ENCODE assay signal across 1 cellular context in genomic region chr1:2134604-2135307, GRCh38.
A peak's percentile ranks its signal among the peaks of the same experiment; 100 is the strongest.
TF ChIP-seq lines count a peak whose summit lies in the region.

No MANE protein-coding gene starts in this region.

TF ChIP-seq in HepG2, 621 proteins besides CTCF, POLR2A, EP300 and RAD21 (continued from another document and continues in another):
- TF ChIP-seq ZNF138 (CRISPR knock-in tag; IDR thresholded peaks at IDR 0.05; ENCODE audit: low read depth) = no peak
- TF ChIP-seq MTF2 (CRISPR knock-in tag; IDR thresholded peaks at IDR 0.05; ENCODE audit: borderline replicate concordance) = no peak
- no peak for TF ChIP-seq ZNF34 (CRISPR knock-in tag; IDR thresholded peaks at IDR 0.05; ENCODE audit: borderline replicate concordance)
- no peak for TF ChIP-seq ZNF512 (CRISPR knock-in tag; IDR thresholded peaks at IDR 0.05)
- no peak for TF ChIP-seq HNF4G (IDR thresholded peaks at IDR 0.05; ENCODE audit: borderline replicate concordance, low read depth, low read length)
- no peak; the same call in 1 of the 2 replicates for TF ChIP-seq HNF4G (CRISPR knock-in tag; IDR thresholded peaks at IDR 0.05; ENCODE audit: borderline replicate concordance, low read depth)
- TF ChIP-seq ZNF766 (CRISPR knock-in tag; IDR thresholded peaks at IDR 0.05; ENCODE audit: borderline replicate concordance) = 0 out of 2 replicates have a peak, but pooled peaks have one; percentile 46
- no peak for TF ChIP-seq RFX5 (IDR thresholded peaks at IDR 0.05; ENCODE audit: low read depth, low read length)
- TF ChIP-seq ZBTB42 (CRISPR knock-in tag; IDR thresholded peaks at IDR 0.05) = 0 out of 2 replicates have a peak, but pooled peaks have one; percentile 59
- peak; percentile 23; the same call in 1 of the 2 replicates for TF ChIP-seq CENPT (CRISPR knock-in tag; IDR thresholded peaks at IDR 0.05; ENCODE audit: low read depth)
- TF ChIP-seq MYPOP (CRISPR knock-in tag; IDR thresholded peaks at IDR 0.05) = no peak
- TF ChIP-seq RNF2 (conservative IDR thresholded peaks at IDR 0.05; ENCODE audit: low read depth) = no peak
- TF ChIP-seq ASH2L (IDR thresholded peaks at IDR 0.05; ENCODE audit: insufficient read length, low read depth, low read length) = peak; percentile 80
- no peak for TF ChIP-seq ZNF44 (CRISPR knock-in tag; IDR thresholded peaks at IDR 0.05)
- peak; percentile 52; the same call in 1 of the 2 replicates for TF ChIP-seq ZBTB7B (CRISPR knock-in tag; IDR thresholded peaks at IDR 0.05)
- no peak for TF ChIP-seq ZSCAN25 (CRISPR knock-in tag; IDR thresholded peaks at IDR 0.05)
- TF ChIP-seq NR3C1 (CRISPR knock-in tag; IDR thresholded peaks at IDR 0.05) = no peak
- no peak for TF ChIP-seq THYN1 (CRISPR knock-in tag; IDR thresholded peaks at IDR 0.05; ENCODE audit: borderline replicate concordance, low read depth)
- TF ChIP-seq MEIS1 (CRISPR knock-in tag; IDR thresholded peaks at IDR 0.05; ENCODE audit: borderline replicate concordance) = no peak
- 0 out of 2 replicates have a peak, but pooled peaks have one; percentile 29 for TF ChIP-seq DZIP1 (CRISPR knock-in tag; IDR thresholded peaks at IDR 0.05)
- no peak; the same call in 1 of the 2 replicates for TF ChIP-seq ARHGAP35 (CRISPR knock-in tag; IDR thresholded peaks at IDR 0.05; ENCODE audit: borderline replicate concordance)
- TF ChIP-seq KIAA2018 (CRISPR knock-in tag; IDR thresholded peaks at IDR 0.05; ENCODE audit: borderline replicate concordance) = no peak
- TF ChIP-seq KDM4B (CRISPR knock-in tag; IDR thresholded peaks at IDR 0.05) = no peak; the same call in 1 of the 2 replicates
- TF ChIP-seq ARID4A (CRISPR knock-in tag; IDR thresholded peaks at IDR 0.05; ENCODE audit: borderline replicate concordance) = peak; percentile 83
- no peak for TF ChIP-seq ZNF672 (CRISPR knock-in tag; IDR thresholded peaks at IDR 0.05)
- peak; percentile 79; the same call in 1 of the 2 replicates for TF ChIP-seq BCL3 (CRISPR knock-in tag; IDR thresholded peaks at IDR 0.05)
- TF ChIP-seq BCL6 (CRISPR knock-in tag; IDR thresholded peaks at IDR 0.05) = peak; percentile 10; the same call in 1 of the 2 replicates
- no peak for TF ChIP-seq ATF7 (IDR thresholded peaks at IDR 0.05)
- no peak; the same call in 1 of the 2 replicates for TF ChIP-seq ATF7 (CRISPR knock-in tag; IDR thresholded peaks at IDR 0.05)
- TF ChIP-seq ZNF354B (CRISPR knock-in tag; IDR thresholded peaks at IDR 0.05) = no peak
- no peak for TF ChIP-seq ZNF251 (CRISPR knock-in tag; IDR thresholded peaks at IDR 0.05)
- TF ChIP-seq CERS6 (CRISPR knock-in tag; IDR thresholded peaks at IDR 0.05) = no peak
- no peak; the same call in 1 of the 2 replicates for TF ChIP-seq ZNF629 (CRISPR knock-in tag; conservative IDR thresholded peaks at IDR 0.05)
- no peak for TF ChIP-seq CEBPZ (IDR thresholded peaks at IDR 0.05; ENCODE audit: low read length)
